Comparison of ENCODE assay signal across 15 cellular contexts in genomic region chr13:32212420-32212819, GRCh38.
A peak's percentile ranks its signal among the peaks of the same experiment; 100 is the strongest.
DNase-seq lines count a peak whose midpoint lies in the region; ATAC-seq and TF ChIP-seq lines count a peak whose summit lies in the region.
"Had no signal": no experiment of that assay in that cellular context is flagged by ENCODE, and none has a peak within 500 bp of the region (broad histone marks: within the 10 kb centered on the region; RNA-seq: fewer than 3 reads in every experiment).

No MANE protein-coding gene starts in this region.

- no peak overlapping the region for H3K27ac Mint-ChIP-seq in nephron progenitor cell
- no peak overlapping the region for H3K27ac Mint-ChIP-seq in activated naive CD8-positive, alpha-beta T cell treated with anti-CD3 and anti-CD28 coated beads for 36 hours
- H3K27ac Mint-ChIP-seq: activated naive CD8-positive, alpha-beta T cell had no signal

- H3K4me1 ChIP-seq in heart right ventricle: peaks cover 0 to 44% (median 29%) of the 10 kb centered on the region in 9 donors
- H3K4me1 ChIP-seq in lung (ENCODE audit: control insufficient read depth in 2 of 2, insufficient read depth in 2 of 2, low read length in 2 of 2): peaks cover 3 to 4% of the 10 kb centered on the region in 2 donors

- WGBS in heart right ventricle, 2 donors: 52 to 57% methylated on average over 3 of the region's 3 CpGs
- WGBS in lung, 2 donors: 71 to 75% methylated on average over 3 of the region's 3 CpGs

- peak in 1 of 8 donors; percentile 50 for ATAC-seq in heart right ventricle
- no peak for ATAC-seq in Right ventricle myocardium inferior
- ATAC-seq in lung (ENCODE audit: insufficient read depth, low FRiP score): peak; percentile 19
- ATAC-seq in GM21390 (IDR thresholded peaks at IDR 0.05; ENCODE audit: unreplicated experiment): no peak
- ATAC-seq: left lobe of liver had no signal

- in situ Hi-C loops in brain microvascular endothelial cell (cut with HindIII; ENCODE audit: low pct_ligation_motif_present, low sequenced_read_pairs): no loop called here

- DNase-seq in heart right ventricle (no peak), Right ventricle myocardium inferior (ENCODE audit: missing footprints) (no peak), brain microvascular endothelial cell (peak; percentile 72), lung (ENCODE audit: low spot score) (no peak), amygdala (lab: John Stamatoyannopoulos, UW) (no peak), nephron progenitor cell (no peak)
- no peak for DNase-seq in activated naive CD8-positive, alpha-beta T cell treated with anti-CD3 and anti-CD28 coated beads for 36 hours
- DNase-seq: effector CD4-positive, alpha-beta T cell; hypothalamus; NCI-H1436 treated with DMSO at 0.1 percent for 48 hours; SIG-M5 had no signal

- H3K36me3 ChIP-seq in heart right ventricle (peaks cover 0 to 100% (median 38%) of the 10 kb centered on the region in 9 donors), brain microvascular endothelial cell (replicated peaks) (no peaks in the 10 kb centered on the region), lung (ENCODE audit: control insufficient read depth in 2 of 2, insufficient read depth in 2 of 2, low read length in 2 of 2) (peaks cover 3 to 15% of the 10 kb centered on the region in 2 donors)
- H3K36me3 ChIP-seq: thoracic aorta had no signal

- H3K9me3 Mint-ChIP-seq in nephron progenitor cell: no peaks in the 10 kb centered on the region
- no peaks in the 10 kb centered on the region for H3K9me3 Mint-ChIP-seq in activated naive CD8-positive, alpha-beta T cell treated with anti-CD3 and anti-CD28 coated beads for 36 hours

- H3K9me3 ChIP-seq in heart right ventricle (no peaks in the 10 kb centered on the region), lung (ENCODE audit: control insufficient read depth in 2 of 2, insufficient read depth in 1 of 2, low read length in 1 of 2) (peaks cover 0 to 2% of the 10 kb centered on the region in 2 donors)
- H3K9me3 ChIP-seq: thoracic aorta had no signal

- H3K27me3 ChIP-seq in heart right ventricle (no peaks in the 10 kb centered on the region), brain microvascular endothelial cell (replicated peaks) (no peaks in the 10 kb centered on the region), lung (ENCODE audit: control insufficient read depth, insufficient read depth) (no peaks in the 10 kb centered on the region)

- no peaks in the 10 kb centered on the region for H3K4me1 Mint-ChIP-seq in nephron progenitor cell
- H3K4me1 Mint-ChIP-seq in activated naive CD8-positive, alpha-beta T cell treated with anti-CD3 and anti-CD28 coated beads for 36 hours: no peaks in the 10 kb centered on the region

- peak overlapping the region in 7 of 10 donors; percentile 45 to 83 (median 68) for H3K27ac ChIP-seq in heart right ventricle
- H3K27ac ChIP-seq in brain microvascular endothelial cell: peak overlapping the region; percentile 85
- peak overlapping the region in 1 of 2 donors; percentile 1 for H3K27ac ChIP-seq in lung (ENCODE audit: low read depth in 1 of 2, low read length in 1 of 2)

- no peak overlapping the region for H3K4me3 Mint-ChIP-seq in nephron progenitor cell
- H3K4me3 Mint-ChIP-seq in activated naive CD8-positive, alpha-beta T cell treated with anti-CD3 and anti-CD28 coated beads for 36 hours: no peak overlapping the region
- H3K4me3 Mint-ChIP-seq: activated naive CD8-positive, alpha-beta T cell had no signal

- no peak overlapping the region for H3K4me3 ChIP-seq in heart right ventricle
- no peak overlapping the region for H3K4me3 ChIP-seq in brain microvascular endothelial cell (ENCODE audit: low read depth, low read length)
- no peak overlapping the region for H3K4me3 ChIP-seq in lung
- H3K4me3 ChIP-seq: thoracic aorta had no signal

- H3K36me3 Mint-ChIP-seq in nephron progenitor cell (ENCODE audit: low read depth): no peaks in the 10 kb centered on the region
- H3K36me3 Mint-ChIP-seq in activated naive CD8-positive, alpha-beta T cell treated with anti-CD3 and anti-CD28 coated beads for 36 hours: no peaks in the 10 kb centered on the region
- H3K36me3 Mint-ChIP-seq: activated naive CD8-positive, alpha-beta T cell had no signal

- no peaks in the 10 kb centered on the region for H3K27me3 Mint-ChIP-seq in nephron progenitor cell (ENCODE audit: low read depth, poor library complexity)
- no peaks in the 10 kb centered on the region for H3K27me3 Mint-ChIP-seq in activated naive CD8-positive, alpha-beta T cell treated with anti-CD3 and anti-CD28 coated beads for 36 hours
- H3K27me3 Mint-ChIP-seq: activated naive CD8-positive, alpha-beta T cell had no signal

- TF ChIP-seq CTCF in heart right ventricle (IDR thresholded peaks at IDR 0.05) (no peak), brain microvascular endothelial cell (IDR thresholded peaks at IDR 0.05; ENCODE audit: low read depth, low read length, missing control alignments) (no peak), lung (IDR thresholded peaks at IDR 0.05; ENCODE audit: control extremely low read depth, extremely low read depth) (no peak), nephron progenitor cell (IDR thresholded peaks at IDR 0.05) (no peak)

- intact Hi-C loops in heart right ventricle (cut with DNase I): no loop called here
- intact Hi-C loops in Right ventricle myocardium inferior (cut with DNase I): no loop called here
